ENCODE assay signal across 1 cellular context in genomic region chr14:94126419-94126677, GRCh38.
TF ChIP-seq lines count a peak whose summit lies in the region.

No MANE protein-coding gene starts in this region.

TF ChIP-seq in H1, 55 proteins besides CTCF, POLR2A, EP300 and RAD21:
- TF ChIP-seq CHD2 (IDR thresholded peaks at IDR 0.05; ENCODE audit: low read length) (no peak), TAF1 (IDR thresholded peaks at IDR 0.05; ENCODE audit: low read depth, low read length) (no peak), ATF3 (IDR thresholded peaks at IDR 0.05; ENCODE audit: insufficient read depth, low read depth, low read length) (no peak), GTF2F1 (IDR thresholded peaks at IDR 0.05; ENCODE audit: borderline replicate concordance, low read depth, low read length) (no peak), TBP (IDR thresholded peaks at IDR 0.05; ENCODE audit: low read depth, low read length) (no peak), TCF12 (IDR thresholded peaks at IDR 0.05; ENCODE audit: low read depth, low read length) (no peak), SP1 (IDR thresholded peaks at IDR 0.05; ENCODE audit: low read depth, low read length) (no peak), BRCA1 (IDR thresholded peaks at IDR 0.05; ENCODE audit: low read depth, low read length) (no peak), ASH2L (IDR thresholded peaks at IDR 0.05; ENCODE audit: low read length) (no peak), TAF7 (optimal IDR thresholded peaks at IDR 0.05; ENCODE audit: borderline replicate concordance, low read depth, low read length) (no peak), SP2 (IDR thresholded peaks at IDR 0.05; ENCODE audit: low read length) (no peak), SIRT6 (IDR thresholded peaks at IDR 0.05; ENCODE audit: low read length) (no peak), MAFK (IDR thresholded peaks at IDR 0.05; ENCODE audit: low read depth, low read length) (no peak)
